In the genomic region with DNA sequence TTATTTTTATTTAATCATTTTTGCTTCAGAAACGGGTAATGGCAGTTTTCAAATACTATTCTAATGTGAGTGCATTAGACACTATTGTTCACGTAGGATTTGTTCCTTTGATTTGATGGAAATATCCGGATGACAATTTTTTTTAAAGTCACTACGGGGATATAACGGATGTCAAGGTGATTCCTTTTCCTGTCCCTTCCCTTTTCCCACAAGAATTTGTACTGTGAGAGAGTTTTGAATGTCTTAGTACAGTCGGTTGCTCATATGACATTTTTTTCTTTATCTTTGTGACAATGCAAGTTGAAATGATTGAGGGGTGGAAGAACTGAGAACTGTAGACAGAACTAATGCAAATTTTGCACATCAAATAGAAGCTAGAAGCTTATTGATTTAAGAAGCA, we compare ENCODE assay signal across 8 cellular contexts.
"Had no signal": no experiment of that assay in that cellular context is flagged by ENCODE, and none has a peak within 500 bp of the region (broad histone marks: within the 10 kb centered on the region; RNA-seq: fewer than 3 reads in every experiment).

No MANE protein-coding gene starts in this region.

- H3K36me3 ChIP-seq: HAP-1 had no signal

- H3K9me3 ChIP-seq: HAP-1 had no signal

- H3K9ac ChIP-seq: GM23248 had no signal

- H2AFZ ChIP-seq: GM23248, GM23338 had no signal

- DNase-seq: GM23248, GOT3, H7, H9, HCEC 1CT, HFFc6 had no signal

- H3K4me3 ChIP-seq: GM23248, GM23338, HAP-1 had no signal

- H3K27ac ChIP-seq: GM23248 had no signal

- H3K4me2 ChIP-seq: GM23338 had no signal
